In genomic region chr3:122890077-122890484, GRCh38 we compare ENCODE assay signal across 8 cellular contexts.
A peak's percentile ranks its signal among the peaks of the same experiment; 100 is the strongest.
DNase-seq lines count a peak whose midpoint lies in the region; ATAC-seq and TF ChIP-seq lines count a peak whose summit lies in the region.

No MANE protein-coding gene starts in this region.

- CTCF ChIA-PET in activated naive CD4-positive, alpha-beta T cell treated with anti-CD3 and anti-CD28 coated beads for 36 hours (lab: Charles Lee): interaction anchor here (0.8 to 1.4 kb wide), 3 partner anchors 64 to 497 kb away, joined by 3 read pairs; no protein-coding TSS in a partner anchor

- no peaks in the 10 kb centered on the region for H3K9me3 ChIP-seq in HUES48 (ENCODE audit: control insufficient read depth, insufficient read depth, low read length)

- H3K9ac ChIP-seq in HUES48 (ENCODE audit: low read depth, low read length): no peak overlapping the region

- H3K36me3 Mint-ChIP-seq in activated naive CD4-positive, alpha-beta T cell treated with anti-CD3 and anti-CD28 coated beads for 36 hours (ENCODE audit: low read depth): no peaks in the 10 kb centered on the region

- no peak overlapping the region for H3K4me3 Mint-ChIP-seq in activated naive CD4-positive, alpha-beta T cell treated with anti-CD3 and anti-CD28 coated beads for 36 hours

- H3K36me3 ChIP-seq in HUES48 (ENCODE audit: control insufficient read depth, insufficient read depth, low read length): no peaks in the 10 kb centered on the region

- H3K9me3 Mint-ChIP-seq in activated naive CD4-positive, alpha-beta T cell treated with anti-CD3 and anti-CD28 coated beads for 36 hours: no peaks in the 10 kb centered on the region

- peaks cover 19% of the 10 kb centered on the region for H3K4me1 Mint-ChIP-seq in activated naive CD4-positive, alpha-beta T cell treated with anti-CD3 and anti-CD28 coated beads for 36 hours (ENCODE audit: low read depth)

- no peaks in the 10 kb centered on the region for H3K27me3 Mint-ChIP-seq in activated naive CD4-positive, alpha-beta T cell treated with anti-CD3 and anti-CD28 coated beads for 36 hours (ENCODE audit: low read depth)

- peak; percentile 65 for DNase-seq in activated naive CD4-positive, alpha-beta T cell treated with anti-CD3 and anti-CD28 coated beads for 36 hours
- no peak for DNase-seq in activated naive CD4-positive, alpha-beta T cell treated with Interleukin-2 at 50 U/mL for 16 hours
- DNase-seq in dorsolateral prefrontal cortex (peak in 8 of 10 donors; percentile 15 to 80 (median 68)), mucosa of gallbladder (ENCODE audit: low spot score) (peak; percentile 47), DMS114 treated with DMSO at 0.1 percent for 48 hours (lab: John Stamatoyannopoulos, UW; ENCODE audit: unreplicated experiment) (no peak), NCI-H345 treated with DMSO at 0.1 percent for 48 hours (lab: John Stamatoyannopoulos, UW; ENCODE audit: unreplicated experiment) (no peak)

- H3K4me1 ChIP-seq in HUES48 (ENCODE audit: control insufficient read depth, insufficient read depth, low read length): peaks cover 31% of the 10 kb centered on the region

- H3K27ac ChIP-seq in HUES48 (ENCODE audit: low read depth, low read length): peak overlapping the region; percentile 51
- peak overlapping the region in 3 of 59 donors; percentile 16 to 64 (median 46) for H3K27ac ChIP-seq in dorsolateral prefrontal cortex

- H3K27ac Mint-ChIP-seq in activated naive CD4-positive, alpha-beta T cell treated with anti-CD3 and anti-CD28 coated beads for 36 hours: peak overlapping the region; percentile 31

- ATAC-seq in GM18867 (IDR thresholded peaks at IDR 0.05; ENCODE audit: unreplicated experiment): no peak

- H3K27me3 ChIP-seq in HUES48 (ENCODE audit: control insufficient read depth, insufficient read depth, low read length) (peaks cover 12% of the 10 kb centered on the region), dorsolateral prefrontal cortex (no peaks in the 10 kb centered on the region)

- H3K4me3 ChIP-seq in HUES48 (ENCODE audit: low read depth, low read length): no peak overlapping the region
- no peak overlapping the region for H3K4me3 ChIP-seq in dorsolateral prefrontal cortex

- no peak for TF ChIP-seq CTCF in dorsolateral prefrontal cortex (IDR thresholded peaks at IDR 0.05 in 54 of 56, conservative IDR thresholded peaks at IDR 0.05 in 2 of 56; ENCODE audit: low read depth in 1 of 56, partially characterized antibody in 56 of 56)

- intact Hi-C loops in activated naive CD4-positive, alpha-beta T cell treated with anti-CD3 and anti-CD28 coated beads for 36 hours (cut with micrococcal nuclease): no loop called here
- intact Hi-C loops in dorsolateral prefrontal cortex (cut with DNase I): no loop called here

Comparison
In these comparisons a context has a peak if more than half of its experiments do, and no peak if none do; other contexts are left out.
1. DNase-seq: peak in activated naive CD4-positive, alpha-beta T cell treated with anti-CD3 and anti-CD28 coated beads for 36 hours (single experiment), dorsolateral prefrontal cortex (8 of 10) and mucosa of gallbladder (single experiment); none in activated naive CD4-positive, alpha-beta T cell treated with Interleukin-2 at 50 U/mL for 16 hours (single experiment), DMS114 treated with DMSO at 0.1 percent for 48 hours (single experiment) and NCI-H345 treated with DMSO at 0.1 percent for 48 hours (single experiment).